ENCODE assay signal across 25 cellular contexts in the genomic region with DNA sequence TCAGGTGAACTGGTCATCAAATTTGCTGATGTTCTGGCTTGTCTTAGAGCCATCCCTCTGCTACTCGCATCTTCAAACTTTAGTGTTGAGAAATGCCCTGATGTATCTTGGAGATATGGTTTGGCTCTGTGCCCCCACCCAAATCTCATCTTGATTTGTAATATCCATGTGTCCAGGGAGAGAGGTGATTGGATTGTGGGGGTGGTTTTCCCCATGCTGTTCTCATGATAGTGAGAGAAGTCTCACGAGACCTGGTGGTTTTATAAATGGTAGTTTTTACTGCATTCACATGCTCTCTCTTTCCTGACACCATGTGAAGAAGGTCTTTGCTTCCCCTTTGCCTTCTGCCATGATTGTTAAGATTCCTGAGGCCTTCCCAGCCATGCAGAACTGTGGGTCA.
DNase-seq lines count a peak whose midpoint lies in the region; ATAC-seq and TF ChIP-seq lines count a peak whose summit lies in the region.
"Had no signal": no experiment of that assay in that cellular context is flagged by ENCODE, and none has a peak within 500 bp of the region (broad histone marks: within the 10 kb centered on the region; RNA-seq: fewer than 3 reads in every experiment).

No MANE protein-coding gene starts in this region.

- H3K27me3 Mint-ChIP-seq in MCF 10A (ENCODE audit: insufficient read depth, unreplicated experiment), result no peaks in the 10 kb centered on the region
- H3K27me3 Mint-ChIP-seq in mesothelial cell of epicardium (ENCODE audit: low read depth), result no peaks in the 10 kb centered on the region
- H3K27me3 Mint-ChIP-seq: activated CD4-positive, alpha-beta T cell treated with anti-CD3 and anti-CD28 coated beads, Interleukin-2, amount 10 ng/mL, durations not matched to agents 24 days and 14 days; IgD-negative memory B cell; stimulated activated naive CD8-positive, alpha-beta T cell treated with anti-CD3 and anti-CD28 coated beads, Interleukin-15, amount 100 ng/mL, for 72 hours; type B pancreatic cell had no signal

- H3K27me3 ChIP-seq in breast epithelium (no peaks in the 10 kb centered on the region), thyroid gland (no peaks in the 10 kb centered on the region)
- H3K27me3 ChIP-seq: BLaER1, ovary had no signal

- H3K27ac ChIP-seq in breast epithelium, result peak overlapping the region; percentile 13 to 80
- H3K27ac ChIP-seq in thyroid gland, result peak overlapping the region; percentile 83 to 100 (median 97)
- H3K27ac ChIP-seq: BLaER1, VCaP had no signal

- H3K36me3 Mint-ChIP-seq in MCF 10A (ENCODE audit: insufficient read depth, unreplicated experiment) (peaks cover 31% of the 10 kb centered on the region), mesothelial cell of epicardium (peaks cover 3% of the 10 kb centered on the region)
- H3K36me3 Mint-ChIP-seq: natural killer cell had no signal

- intact Hi-C loops in breast epithelium (cut with DNase I; ENCODE audit: low total_unique reads), result loop anchor here (10.0 kb wide), 1 partner anchor 67 kb away; no protein-coding TSS in a partner anchor
- intact Hi-C loops in MCF 10A (cut with micrococcal nuclease), result loop anchor here (10.0 kb wide), 1 partner anchor 647 kb away; no protein-coding TSS in a partner anchor
- intact Hi-C loops in thyroid gland (cut with DNase I), result no loop called here

- no peak overlapping the region for H3K4me3 Mint-ChIP-seq in MCF 10A (ENCODE audit: unreplicated experiment)
- H3K4me3 Mint-ChIP-seq in mesothelial cell of epicardium, result no peak overlapping the region
- H3K4me3 Mint-ChIP-seq: activated CD4-positive, alpha-beta T cell treated with anti-CD3 and anti-CD28 coated beads, Interleukin-2, amount 10 ng/mL, durations not matched to agents 24 days and 14 days; IgD-negative memory B cell; natural killer cell; stimulated activated naive CD8-positive, alpha-beta T cell treated with anti-CD3 and anti-CD28 coated beads, Interleukin-15, amount 100 ng/mL, for 72 hours; T-helper 2 cell treated with Interferon-gamma antibody and Interleukin-4, amounts not matched to agents 5 μg/mL and 100 μg/mL, for 36 hours; type B pancreatic cell had no signal

- H3K4me3 ChIP-seq in breast epithelium, result no peak overlapping the region
- H3K4me3 ChIP-seq in thyroid gland (replicated peaks in 1 of 3), result no peak overlapping the region
- H3K4me3 ChIP-seq: BLaER1, GM12878, ovary had no signal

- 92 to 98% methylated on average over 2 of the region's 2 CpGs for WGBS in thyroid gland, 2 donors

- DNase-seq in breast epithelium (ENCODE audit: low spot score in 2 of 2), result no peak
- DNase-seq in MCF 10A (ENCODE audit: unreplicated experiment), result no peak
- DNase-seq in LHCN-M2 (ENCODE audit: low read depth), result peak; percentile 4
- DNase-seq in mesothelial cell of epicardium (ENCODE audit: low spot score in 2 of 2, unreplicated experiment in 2 of 2), result no peak
- no peak for DNase-seq in thyroid gland
- DNase-seq in GM03348 (ENCODE audit: low spot score), result no peak
- no peak for DNase-seq in occipital lobe (lab: John Stamatoyannopoulos, UW)
- DNase-seq: activated CD4-positive, alpha-beta T cell treated with anti-CD3 and anti-CD28 coated beads, Interleukin-2, amount 10 ng/mL, durations not matched to agents 24 days and 14 days; cerebellar nuclear complex; natural killer cell; NCI-H2029 treated with DMSO at 0.1 percent for 48 hours; NCI-H226; NCI-H748 treated with DMSO at 0.1 percent for 48 hours; retina; stimulated activated CD4-positive, alpha-beta T cell treated with anti-CD3 and anti-CD28 coated beads, Interleukin-15, amount 100 ng/mL, for 24 hours; stimulated activated naive CD8-positive, alpha-beta T cell treated with anti-CD3 and anti-CD28 coated beads, Interleukin-15, amount 100 ng/mL, for 72 hours had no signal

- H3K4me1 Mint-ChIP-seq in MCF 10A (ENCODE audit: insufficient read depth, unreplicated experiment) (no peaks in the 10 kb centered on the region), mesothelial cell of epicardium (peaks cover 52% of the 10 kb centered on the region)

- H3K36me3 ChIP-seq in breast epithelium (no peaks in the 10 kb centered on the region), thyroid gland (no peaks in the 10 kb centered on the region)
- H3K36me3 ChIP-seq: BLaER1, ovary had no signal

- no TSS peak for BruUV-seq in MCF 10A (replicated peaks; lab: Mats Ljungman, UMichigan)

- H3K4me1 ChIP-seq in breast epithelium (no peaks in the 10 kb centered on the region), thyroid gland (peaks cover 74 to 86% of the 10 kb centered on the region in 2 donors)
- H3K4me1 ChIP-seq: BLaER1 had no signal

- H3K9me3 Mint-ChIP-seq in MCF 10A (ENCODE audit: unreplicated experiment) (no peaks in the 10 kb centered on the region), mesothelial cell of epicardium (no peaks in the 10 kb centered on the region)
- H3K9me3 Mint-ChIP-seq: activated CD4-positive, alpha-beta T cell treated with anti-CD3 and anti-CD28 coated beads, Interleukin-2, amount 10 ng/mL, durations not matched to agents 24 days and 14 days; activated naive CD4-positive, alpha-beta T cell treated with anti-CD3 and anti-CD28 coated beads, Interleukin-2, amount 50 U/mL, for 72 hours; IgD-negative memory B cell; natural killer cell; stimulated activated naive CD8-positive, alpha-beta T cell treated with anti-CD3 and anti-CD28 coated beads, Interleukin-15, amount 100 ng/mL, for 72 hours; T-helper 2 cell treated with Interferon-gamma antibody and Interleukin-4, amounts not matched to agents 5 μg/mL and 100 μg/mL, for 36 hours; type B pancreatic cell had no signal

- ATAC-seq in GM18511 (IDR thresholded peaks at IDR 0.05; ENCODE audit: unreplicated experiment), result no peak
- ATAC-seq: activated naive CD4-positive, alpha-beta T cell treated with anti-CD3 and anti-CD28 coated beads, Interleukin-2, amount 50 U/mL, for 72 hours; GM12878; natural killer cell; stimulated activated naive CD8-positive, alpha-beta T cell treated with anti-CD3 and anti-CD28 coated beads, Interleukin-15, amount 100 ng/mL, for 72 hours had no signal

- no peak for TF ChIP-seq POLR2A in breast epithelium (IDR thresholded peaks at IDR 0.05)
- TF ChIP-seq POLR2A in thyroid gland (IDR thresholded peaks at IDR 0.05), result no peak

- CTCF ChIA-PET in MCF 10A (lab: Yijun Ruan, JAX), result no interaction called here

- H3K9me3 ChIP-seq in breast epithelium (no peaks in the 10 kb centered on the region), thyroid gland (no peaks in the 10 kb centered on the region)
- H3K9me3 ChIP-seq: BLaER1, ovary had no signal

- H3K27ac Mint-ChIP-seq in MCF 10A (ENCODE audit: low read depth, unreplicated experiment) (no peak overlapping the region), mesothelial cell of epicardium (peak overlapping the region; percentile 85)
- H3K27ac Mint-ChIP-seq: activated CD4-positive, alpha-beta T cell treated with anti-CD3 and anti-CD28 coated beads, Interleukin-2, amount 10 ng/mL, durations not matched to agents 24 days and 14 days; natural killer cell; T-helper 2 cell treated with Interferon-gamma antibody and Interleukin-4, amounts not matched to agents 5 μg/mL and 100 μg/mL, for 36 hours; type B pancreatic cell had no signal

- POLR2A ChIA-PET in MCF 10A (lab: Yijun Ruan, JAX), result interaction anchor here (1.1 to 2.5 kb wide), 2 partner anchors 48 kb away, joined by 8 to 11 read pairs; no protein-coding TSS in a partner anchor

- TF ChIP-seq CTCF in breast epithelium (IDR thresholded peaks at IDR 0.05) (no peak), MCF 10A (IDR thresholded peaks at IDR 0.05; ENCODE audit: unreplicated experiment) (no peak), mesothelial cell of epicardium (IDR thresholded peaks at IDR 0.05; ENCODE audit: unreplicated experiment) (no peak), thyroid gland (IDR thresholded peaks at IDR 0.05) (no peak)
